ENCODE assay signal across 8 cellular contexts in genomic region chr20:16135630-16136029, GRCh38.
"Had no signal": no experiment of that assay in that cellular context is flagged by ENCODE, and none has a peak within 500 bp of the region (broad histone marks: within the 10 kb centered on the region; RNA-seq: fewer than 3 reads in every experiment).

No MANE protein-coding gene starts in this region.

- DNase-seq: GDM1, GF-D8 had no signal

- FAIRE-seq: G401.6, GM12878, GM12891, GM12892, GM18507, GM19239 had no signal

- ATAC-seq: GM12878 had no signal

- H3K4me3 ChIP-seq: GM12878 had no signal
